ENCODE assay signal across 1 cellular context in genomic region chr20:36873498-36874189, GRCh38.
TF ChIP-seq lines count a peak whose summit lies in the region.

No MANE protein-coding gene starts in this region.

TF ChIP-seq in K562, 482 proteins besides CTCF, POLR2A, EP300 and RAD21 (continued from another document):
- TF ChIP-seq, protein P1, sequence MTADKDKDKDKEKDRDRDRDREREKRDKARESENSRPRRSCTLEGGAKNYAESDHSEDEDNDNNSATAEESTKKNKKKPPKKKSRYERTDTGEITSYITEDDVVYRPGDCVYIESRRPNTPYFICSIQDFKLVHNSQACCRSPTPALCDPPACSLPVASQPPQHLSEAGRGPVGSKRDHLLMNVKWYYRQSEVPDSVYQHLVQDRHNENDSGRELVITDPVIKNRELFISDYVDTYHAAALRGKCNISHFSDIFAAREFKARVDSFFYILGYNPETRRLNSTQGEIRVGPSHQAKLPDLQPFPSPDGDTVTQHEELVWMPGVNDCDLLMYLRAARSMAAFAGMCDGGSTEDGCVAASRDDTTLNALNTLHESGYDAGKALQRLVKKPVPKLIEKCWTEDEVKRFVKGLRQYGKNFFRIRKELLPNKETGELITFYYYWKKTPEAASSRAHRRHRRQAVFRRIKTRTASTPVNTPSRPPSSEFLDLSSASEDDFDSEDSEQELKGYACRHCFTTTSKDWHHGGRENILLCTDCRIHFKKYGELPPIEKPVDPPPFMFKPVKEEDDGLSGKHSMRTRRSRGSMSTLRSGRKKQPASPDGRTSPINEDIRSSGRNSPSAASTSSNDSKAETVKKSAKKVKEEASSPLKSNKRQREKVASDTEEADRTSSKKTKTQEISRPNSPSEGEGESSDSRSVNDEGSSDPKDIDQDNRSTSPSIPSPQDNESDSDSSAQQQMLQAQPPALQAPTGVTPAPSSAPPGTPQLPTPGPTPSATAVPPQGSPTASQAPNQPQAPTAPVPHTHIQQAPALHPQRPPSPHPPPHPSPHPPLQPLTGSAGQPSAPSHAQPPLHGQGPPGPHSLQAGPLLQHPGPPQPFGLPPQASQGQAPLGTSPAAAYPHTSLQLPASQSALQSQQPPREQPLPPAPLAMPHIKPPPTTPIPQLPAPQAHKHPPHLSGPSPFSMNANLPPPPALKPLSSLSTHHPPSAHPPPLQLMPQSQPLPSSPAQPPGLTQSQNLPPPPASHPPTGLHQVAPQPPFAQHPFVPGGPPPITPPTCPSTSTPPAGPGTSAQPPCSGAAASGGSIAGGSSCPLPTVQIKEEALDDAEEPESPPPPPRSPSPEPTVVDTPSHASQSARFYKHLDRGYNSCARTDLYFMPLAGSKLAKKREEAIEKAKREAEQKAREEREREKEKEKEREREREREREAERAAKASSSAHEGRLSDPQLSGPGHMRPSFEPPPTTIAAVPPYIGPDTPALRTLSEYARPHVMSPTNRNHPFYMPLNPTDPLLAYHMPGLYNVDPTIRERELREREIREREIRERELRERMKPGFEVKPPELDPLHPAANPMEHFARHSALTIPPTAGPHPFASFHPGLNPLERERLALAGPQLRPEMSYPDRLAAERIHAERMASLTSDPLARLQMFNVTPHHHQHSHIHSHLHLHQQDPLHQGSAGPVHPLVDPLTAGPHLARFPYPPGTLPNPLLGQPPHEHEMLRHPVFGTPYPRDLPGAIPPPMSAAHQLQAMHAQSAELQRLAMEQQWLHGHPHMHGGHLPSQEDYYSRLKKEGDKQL (CRISPR knock-in tag; IDR thresholded peaks at IDR 0.05; ENCODE audit: borderline replicate concordance): no peak
- TF ChIP-seq LCOR (CRISPR knock-in tag; IDR thresholded peaks at IDR 0.05): no peak
- TF ChIP-seq MGA (IDR thresholded peaks at IDR 0.05): 0 out of 2 replicates have a peak, but pooled peaks have one; percentile 9
- TF ChIP-seq NEUROD1 (IDR thresholded peaks at IDR 0.05; ENCODE audit: borderline replicate concordance, low read depth, low read length, partially characterized antibody): no peak
- peak; percentile 84 for TF ChIP-seq CTBP1 (IDR thresholded peaks at IDR 0.05; ENCODE audit: borderline replicate concordance)
- TF ChIP-seq MLX (CRISPR knock-in tag; conservative IDR thresholded peaks at IDR 0.05): no peak
- peak; percentile 47; the same call in 1 of the 2 replicates for TF ChIP-seq ELF1 (tag; IDR thresholded peaks at IDR 0.05)
- no peak for TF ChIP-seq DDX20 (tag; IDR thresholded peaks at IDR 0.05; ENCODE audit: low read depth)
- TF ChIP-seq ZNF12 (CRISPR knock-in tag; IDR thresholded peaks at IDR 0.05): no peak
- 0 out of 2 replicates have a peak, but pooled peaks have one; percentile 28 for TF ChIP-seq NCOR1 (IDR thresholded peaks at IDR 0.05)
- TF ChIP-seq FOSL1 (tag; conservative IDR thresholded peaks at IDR 0.05): peak; percentile 74
- TF ChIP-seq HDGF (IDR thresholded peaks at IDR 0.05): no peak
- TF ChIP-seq ESRRA (IDR thresholded peaks at IDR 0.05; ENCODE audit: borderline replicate concordance, low read depth): peak; percentile 87
- TF ChIP-seq, protein P2, sequence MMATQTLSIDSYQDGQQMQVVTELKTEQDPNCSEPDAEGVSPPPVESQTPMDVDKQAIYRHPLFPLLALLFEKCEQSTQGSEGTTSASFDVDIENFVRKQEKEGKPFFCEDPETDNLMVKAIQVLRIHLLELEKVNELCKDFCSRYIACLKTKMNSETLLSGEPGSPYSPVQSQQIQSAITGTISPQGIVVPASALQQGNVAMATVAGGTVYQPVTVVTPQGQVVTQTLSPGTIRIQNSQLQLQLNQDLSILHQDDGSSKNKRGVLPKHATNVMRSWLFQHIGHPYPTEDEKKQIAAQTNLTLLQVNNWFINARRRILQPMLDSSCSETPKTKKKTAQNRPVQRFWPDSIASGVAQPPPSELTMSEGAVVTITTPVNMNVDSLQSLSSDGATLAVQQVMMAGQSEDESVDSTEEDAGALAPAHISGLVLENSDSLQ (IDR thresholded peaks at IDR 0.05): peak; percentile 76
- no peak for TF ChIP-seq CREB1 (IDR thresholded peaks at IDR 0.05)
- TF ChIP-seq CREB1 (CRISPR knock-in tag; IDR thresholded peaks at IDR 0.05): no peak
